In genomic region chr22:32050678-32051515, GRCh38 we compare ENCODE assay signal across 9 cellular contexts. TPM values are rescaled to one million over a fixed set of nuclear protein-coding genes. Genes with fewer than 3 reads are reported as not detected.
A peak's percentile ranks its signal among the peaks of the same experiment; 100 is the strongest.
DNase-seq lines count a peak whose midpoint lies in the region; ATAC-seq lines count a peak whose summit lies in the region.
"Had no signal": no experiment of that assay in that cellular context is flagged by ENCODE, and none has a peak within 500 bp of the region (broad histone marks: within the 10 kb centered on the region; RNA-seq: fewer than 3 reads in every experiment).

No MANE protein-coding gene starts in this region.

- H3K27me3 Mint-ChIP-seq in activated CD4-positive, alpha-beta T cell treated with anti-CD3 and anti-CD28 coated beads, Interleukin-2, amount 10 ng/mL, durations not matched to agents 7 days and 5 days = peaks cover 69% of the 10 kb centered on the region

- H3K4me3 ChIP-seq in MG63 = no peak overlapping the region
- H3K4me3 ChIP-seq in skeletal muscle cell (ENCODE audit: low read depth, low read length) = no peak overlapping the region

- peak; percentile 37 for DNase-seq in ELF-1 (ENCODE audit: low read depth, low spot score)
- DNase-seq in MG63 = peak; percentile 82
- peak; percentile 59 for DNase-seq in activated CD4-positive, alpha-beta T cell treated with anti-CD3 and anti-CD28 coated beads, Interleukin-2, amount 10 ng/mL, durations not matched to agents 7 days and 5 days
- peak; percentile 97 for DNase-seq in epithelial cell of prostate (ENCODE audit: low read depth, low spot score)
- peak; percentile 63 for DNase-seq in skeletal muscle cell (ENCODE audit: low read depth)
- no peak for DNase-seq in COR-L47 (lab: John Stamatoyannopoulos, UW)
- DNase-seq: naive B cell had no signal

- no peak overlapping the region for H3K27ac Mint-ChIP-seq in activated CD4-positive, alpha-beta T cell treated with anti-CD3 and anti-CD28 coated beads, Interleukin-2, amount 10 ng/mL, durations not matched to agents 7 days and 5 days

- peaks cover 14% of the 10 kb centered on the region for H3K4me1 Mint-ChIP-seq in activated CD4-positive, alpha-beta T cell treated with anti-CD3 and anti-CD28 coated beads, Interleukin-2, amount 10 ng/mL, durations not matched to agents 7 days and 5 days
- H3K4me1 Mint-ChIP-seq: naive B cell had no signal

- no peaks in the 10 kb centered on the region for H3K36me3 Mint-ChIP-seq in activated CD4-positive, alpha-beta T cell treated with anti-CD3 and anti-CD28 coated beads, Interleukin-2, amount 10 ng/mL, durations not matched to agents 7 days and 5 days (ENCODE audit: low read depth)
- H3K36me3 Mint-ChIP-seq: naive B cell had no signal

- peak overlapping the region; percentile 6 for H3K4me3 Mint-ChIP-seq in activated CD4-positive, alpha-beta T cell treated with anti-CD3 and anti-CD28 coated beads, Interleukin-2, amount 10 ng/mL, durations not matched to agents 7 days and 5 days
- H3K4me3 Mint-ChIP-seq: naive B cell had no signal

- POLR2A ChIA-PET in activated CD4-positive, alpha-beta T cell treated with anti-CD3 and anti-CD28 coated beads, Interleukin-2, amount 10 ng/mL, durations not matched to agents 7 days and 5 days (lab: Charles Lee) = no interaction called here

- H3K9me3 Mint-ChIP-seq in activated CD4-positive, alpha-beta T cell treated with anti-CD3 and anti-CD28 coated beads, Interleukin-2, amount 10 ng/mL, durations not matched to agents 7 days and 5 days = no peaks in the 10 kb centered on the region
- H3K9me3 Mint-ChIP-seq: naive B cell had no signal

- no peaks in the 10 kb centered on the region for H3K27me3 ChIP-seq in MG63

- H3K27ac ChIP-seq in epithelial cell of prostate = peak overlapping the region; percentile 85

- H3K9me3 ChIP-seq in MG63 = no peaks in the 10 kb centered on the region

- CTCF ChIA-PET in activated CD4-positive, alpha-beta T cell treated with anti-CD3 and anti-CD28 coated beads, Interleukin-2, amount 10 ng/mL, durations not matched to agents 7 days and 5 days (lab: Charles Lee) = interaction anchor here (0.6 to 1.4 kb wide), 4 partner anchors 9 to 146 kb away, joined by 3 to 4 read pairs (median 4); no protein-coding TSS in a partner anchor

- no peaks in the 10 kb centered on the region for H3K36me3 ChIP-seq in MG63

- ATAC-seq in HG03469 (IDR thresholded peaks at IDR 0.05; ENCODE audit: unreplicated experiment) (no peak), HG03342 (IDR thresholded peaks at IDR 0.05; ENCODE audit: unreplicated experiment) (no peak)

RNA-seq across cellular contexts. Expression of gene SLC5A1, which starts 7.8 kb away (rescaled TPM):
- not detected in 2 replicates for total RNA-seq in MG63 (2014; rRNA removed; shearing (Covaris generic); ENCODE audit: low replicate concordance)
- not detected for total RNA-seq in activated CD4-positive, alpha-beta T cell treated with anti-CD3 and anti-CD28 coated beads, Interleukin-2, amount 10 ng/mL, durations not matched to agents 7 days and 5 days
